Comparison of ENCODE assay signal across 1 cellular context in the genomic region with DNA sequence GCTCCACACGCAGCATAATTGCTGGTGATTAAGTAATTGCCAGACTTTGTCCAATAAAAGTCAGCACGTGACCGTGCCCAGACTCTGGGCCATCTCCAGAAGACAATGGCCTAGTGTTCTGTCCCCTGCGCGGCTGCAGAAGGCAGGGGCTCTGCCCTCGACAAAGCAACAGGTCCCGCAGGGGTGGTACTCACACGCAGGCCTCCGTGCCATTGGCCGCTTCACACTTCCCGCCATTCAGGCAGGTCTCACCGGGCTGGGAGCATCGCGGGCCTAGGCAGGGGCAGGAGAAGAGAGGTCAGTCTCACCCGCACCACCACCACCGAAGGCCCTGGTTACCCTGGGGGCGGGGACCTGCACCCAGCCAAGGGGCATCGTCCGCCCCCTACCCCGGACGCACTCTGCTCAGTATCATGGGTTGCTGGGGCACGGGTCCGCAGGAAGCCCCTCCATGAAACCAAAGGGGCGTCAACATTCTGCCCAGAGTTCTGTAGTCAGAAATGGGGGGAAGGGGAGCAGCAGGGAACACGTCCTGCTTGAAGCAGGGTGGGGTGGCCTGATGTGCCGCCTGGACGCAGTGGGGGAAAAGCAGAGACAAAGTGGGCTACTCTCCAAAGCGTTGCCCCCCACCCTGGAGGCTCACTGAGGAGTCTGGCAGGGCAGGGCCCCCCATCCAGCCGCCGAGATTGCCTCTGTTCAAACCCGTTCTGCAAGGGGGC.
TF ChIP-seq lines count a peak whose summit lies in the region.

No MANE protein-coding gene starts in this region.

TF ChIP-seq in HepG2, 621 proteins besides CTCF, POLR2A, EP300 and RAD21 (continued from another document):
- TF ChIP-seq, protein P1, sequence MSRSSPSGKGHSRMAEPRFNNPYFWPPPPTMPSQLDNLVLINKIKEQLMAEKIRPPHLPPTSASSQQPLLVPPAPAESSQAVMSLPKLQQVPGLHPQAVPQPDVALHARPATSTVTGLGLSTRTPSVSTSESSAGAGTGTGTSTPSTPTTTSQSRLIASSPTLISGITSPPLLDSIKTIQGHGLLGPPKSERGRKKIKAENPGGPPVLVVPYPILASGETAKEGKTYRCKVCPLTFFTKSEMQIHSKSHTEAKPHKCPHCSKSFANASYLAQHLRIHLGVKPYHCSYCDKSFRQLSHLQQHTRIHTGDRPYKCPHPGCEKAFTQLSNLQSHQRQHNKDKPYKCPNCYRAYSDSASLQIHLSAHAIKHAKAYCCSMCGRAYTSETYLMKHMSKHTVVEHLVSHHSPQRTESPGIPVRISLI (CRISPR knock-in tag; IDR thresholded peaks at IDR 0.05; ENCODE audit: borderline replicate concordance) = no peak
- TF ChIP-seq TSC22D2 (CRISPR knock-in tag; IDR thresholded peaks at IDR 0.05; ENCODE audit: borderline replicate concordance) (no peak), PAX8 (CRISPR knock-in tag; IDR thresholded peaks at IDR 0.05; ENCODE audit: borderline replicate concordance) (no peak), CHD2 (IDR thresholded peaks at IDR 0.05; ENCODE audit: low read depth, low read length) (peak; percentile 59; the same call in 1 of the 2 replicates), JARID2 (CRISPR knock-in tag; IDR thresholded peaks at IDR 0.05; ENCODE audit: insufficient replicate concordance) (no peak), ZNF24 (IDR thresholded peaks at IDR 0.05) (no peak), MIXL1 (CRISPR knock-in tag; IDR thresholded peaks at IDR 0.05) (no peak), ZFY (CRISPR knock-in tag; IDR thresholded peaks at IDR 0.05) (peak; percentile 24; the same call in 1 of the 2 replicates), ZNF3 (CRISPR knock-in tag; IDR thresholded peaks at IDR 0.05) (no peak), ZNF614 (CRISPR knock-in tag; IDR thresholded peaks at IDR 0.05; ENCODE audit: borderline replicate concordance) (no peak), SALL1 (CRISPR knock-in tag; IDR thresholded peaks at IDR 0.05) (peak; percentile 27; the same call in 1 of the 2 replicates), PAF1 (CRISPR knock-in tag; IDR thresholded peaks at IDR 0.05) (no peak), ZFX (CRISPR knock-in tag; IDR thresholded peaks at IDR 0.05; ENCODE audit: low read depth) (0 out of 2 replicates have a peak, but pooled peaks have one; percentile 20), POGZ (CRISPR knock-in tag; IDR thresholded peaks at IDR 0.05) (no peak), XBP1 (CRISPR knock-in tag; IDR thresholded peaks at IDR 0.05) (no peak), EED (CRISPR knock-in tag; IDR thresholded peaks at IDR 0.05) (0 out of 2 replicates have a peak, but pooled peaks have one; percentile 50), ZNF138 (CRISPR knock-in tag; IDR thresholded peaks at IDR 0.05; ENCODE audit: low read depth) (no peak), ZC3H4 (CRISPR knock-in tag; IDR thresholded peaks at IDR 0.05; ENCODE audit: borderline replicate concordance) (no peak), CCAR2 (optimal IDR thresholded peaks at IDR 0.05; ENCODE audit: low read depth, low read length) (no peak), CHCHD3 (CRISPR knock-in tag; IDR thresholded peaks at IDR 0.05) (no peak), SOX13 (IDR thresholded peaks at IDR 0.05) (peak; percentile 44; the same call in 1 of the 2 replicates), SOX13 (CRISPR knock-in tag; conservative IDR thresholded peaks at IDR 0.05 in 1 of 2, IDR thresholded peaks at IDR 0.05 in 1 of 2) (peak in 1 of 2 experiments; percentile 75; a peak in 2 of 4 replicates), ZNF256 (CRISPR knock-in tag; conservative IDR thresholded peaks at IDR 0.05) (no peak), SSRP1 (CRISPR knock-in tag; IDR thresholded peaks at IDR 0.05) (no peak), RNF2 (conservative IDR thresholded peaks at IDR 0.05; ENCODE audit: low read depth) (no peak)
- TF ChIP-seq, protein P2, sequence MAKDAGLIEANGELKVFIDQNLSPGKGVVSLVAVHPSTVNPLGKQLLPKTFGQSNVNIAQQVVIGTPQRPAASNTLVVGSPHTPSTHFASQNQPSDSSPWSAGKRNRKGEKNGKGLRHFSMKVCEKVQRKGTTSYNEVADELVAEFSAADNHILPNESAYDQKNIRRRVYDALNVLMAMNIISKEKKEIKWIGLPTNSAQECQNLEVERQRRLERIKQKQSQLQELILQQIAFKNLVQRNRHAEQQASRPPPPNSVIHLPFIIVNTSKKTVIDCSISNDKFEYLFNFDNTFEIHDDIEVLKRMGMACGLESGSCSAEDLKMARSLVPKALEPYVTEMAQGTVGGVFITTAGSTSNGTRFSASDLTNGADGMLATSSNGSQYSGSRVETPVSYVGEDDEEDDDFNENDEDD (CRISPR knock-in tag; IDR thresholded peaks at IDR 0.05; ENCODE audit: borderline replicate concordance) = peak; percentile 72; the same call in 1 of the 2 replicates
- TF ChIP-seq, protein P3, sequence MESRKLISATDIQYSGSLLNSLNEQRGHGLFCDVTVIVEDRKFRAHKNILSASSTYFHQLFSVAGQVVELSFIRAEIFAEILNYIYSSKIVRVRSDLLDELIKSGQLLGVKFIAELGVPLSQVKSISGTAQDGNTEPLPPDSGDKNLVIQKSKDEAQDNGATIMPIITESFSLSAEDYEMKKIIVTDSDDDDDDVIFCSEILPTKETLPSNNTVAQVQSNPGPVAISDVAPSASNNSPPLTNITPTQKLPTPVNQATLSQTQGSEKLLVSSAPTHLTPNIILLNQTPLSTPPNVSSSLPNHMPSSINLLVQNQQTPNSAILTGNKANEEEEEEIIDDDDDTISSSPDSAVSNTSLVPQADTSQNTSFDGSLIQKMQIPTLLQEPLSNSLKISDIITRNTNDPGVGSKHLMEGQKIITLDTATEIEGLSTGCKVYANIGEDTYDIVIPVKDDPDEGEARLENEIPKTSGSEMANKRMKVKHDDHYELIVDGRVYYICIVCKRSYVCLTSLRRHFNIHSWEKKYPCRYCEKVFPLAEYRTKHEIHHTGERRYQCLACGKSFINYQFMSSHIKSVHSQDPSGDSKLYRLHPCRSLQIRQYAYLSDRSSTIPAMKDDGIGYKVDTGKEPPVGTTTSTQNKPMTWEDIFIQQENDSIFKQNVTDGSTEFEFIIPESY (CRISPR knock-in tag; IDR thresholded peaks at IDR 0.05) = peak; percentile 56
- TF ChIP-seq, protein P4, sequence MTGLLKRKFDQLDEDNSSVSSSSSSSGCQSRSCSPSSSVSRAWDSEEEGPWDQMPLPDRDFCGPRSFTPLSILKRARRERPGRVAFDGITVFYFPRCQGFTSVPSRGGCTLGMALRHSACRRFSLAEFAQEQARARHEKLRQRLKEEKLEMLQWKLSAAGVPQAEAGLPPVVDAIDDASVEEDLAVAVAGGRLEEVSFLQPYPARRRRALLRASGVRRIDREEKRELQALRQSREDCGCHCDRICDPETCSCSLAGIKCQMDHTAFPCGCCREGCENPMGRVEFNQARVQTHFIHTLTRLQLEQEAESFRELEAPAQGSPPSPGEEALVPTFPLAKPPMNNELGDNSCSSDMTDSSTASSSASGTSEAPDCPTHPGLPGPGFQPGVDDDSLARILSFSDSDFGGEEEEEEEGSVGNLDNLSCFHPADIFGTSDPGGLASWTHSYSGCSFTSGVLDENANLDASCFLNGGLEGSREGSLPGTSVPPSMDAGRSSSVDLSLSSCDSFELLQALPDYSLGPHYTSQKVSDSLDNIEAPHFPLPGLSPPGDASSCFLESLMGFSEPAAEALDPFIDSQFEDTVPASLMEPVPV (CRISPR knock-in tag; IDR thresholded peaks at IDR 0.05) = no peak
- TF ChIP-seq, protein P5, sequence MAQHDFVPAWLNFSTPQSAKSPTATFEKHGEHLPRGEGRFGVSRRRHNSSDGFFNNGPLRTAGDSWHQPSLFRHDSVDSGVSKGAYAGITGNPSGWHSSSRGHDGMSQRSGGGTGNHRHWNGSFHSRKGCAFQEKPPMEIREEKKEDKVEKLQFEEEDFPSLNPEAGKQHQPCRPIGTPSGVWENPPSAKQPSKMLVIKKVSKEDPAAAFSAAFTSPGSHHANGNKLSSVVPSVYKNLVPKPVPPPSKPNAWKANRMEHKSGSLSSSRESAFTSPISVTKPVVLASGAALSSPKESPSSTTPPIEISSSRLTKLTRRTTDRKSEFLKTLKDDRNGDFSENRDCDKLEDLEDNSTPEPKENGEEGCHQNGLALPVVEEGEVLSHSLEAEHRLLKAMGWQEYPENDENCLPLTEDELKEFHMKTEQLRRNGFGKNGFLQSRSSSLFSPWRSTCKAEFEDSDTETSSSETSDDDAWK (CRISPR knock-in tag; IDR thresholded peaks at IDR 0.05) = no peak
- TF ChIP-seq, protein P6, sequence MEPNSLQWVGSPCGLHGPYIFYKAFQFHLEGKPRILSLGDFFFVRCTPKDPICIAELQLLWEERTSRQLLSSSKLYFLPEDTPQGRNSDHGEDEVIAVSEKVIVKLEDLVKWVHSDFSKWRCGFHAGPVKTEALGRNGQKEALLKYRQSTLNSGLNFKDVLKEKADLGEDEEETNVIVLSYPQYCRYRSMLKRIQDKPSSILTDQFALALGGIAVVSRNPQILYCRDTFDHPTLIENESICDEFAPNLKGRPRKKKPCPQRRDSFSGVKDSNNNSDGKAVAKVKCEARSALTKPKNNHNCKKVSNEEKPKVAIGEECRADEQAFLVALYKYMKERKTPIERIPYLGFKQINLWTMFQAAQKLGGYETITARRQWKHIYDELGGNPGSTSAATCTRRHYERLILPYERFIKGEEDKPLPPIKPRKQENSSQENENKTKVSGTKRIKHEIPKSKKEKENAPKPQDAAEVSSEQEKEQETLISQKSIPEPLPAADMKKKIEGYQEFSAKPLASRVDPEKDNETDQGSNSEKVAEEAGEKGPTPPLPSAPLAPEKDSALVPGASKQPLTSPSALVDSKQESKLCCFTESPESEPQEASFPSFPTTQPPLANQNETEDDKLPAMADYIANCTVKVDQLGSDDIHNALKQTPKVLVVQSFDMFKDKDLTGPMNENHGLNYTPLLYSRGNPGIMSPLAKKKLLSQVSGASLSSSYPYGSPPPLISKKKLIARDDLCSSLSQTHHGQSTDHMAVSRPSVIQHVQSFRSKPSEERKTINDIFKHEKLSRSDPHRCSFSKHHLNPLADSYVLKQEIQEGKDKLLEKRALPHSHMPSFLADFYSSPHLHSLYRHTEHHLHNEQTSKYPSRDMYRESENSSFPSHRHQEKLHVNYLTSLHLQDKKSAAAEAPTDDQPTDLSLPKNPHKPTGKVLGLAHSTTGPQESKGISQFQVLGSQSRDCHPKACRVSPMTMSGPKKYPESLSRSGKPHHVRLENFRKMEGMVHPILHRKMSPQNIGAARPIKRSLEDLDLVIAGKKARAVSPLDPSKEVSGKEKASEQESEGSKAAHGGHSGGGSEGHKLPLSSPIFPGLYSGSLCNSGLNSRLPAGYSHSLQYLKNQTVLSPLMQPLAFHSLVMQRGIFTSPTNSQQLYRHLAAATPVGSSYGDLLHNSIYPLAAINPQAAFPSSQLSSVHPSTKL (CRISPR knock-in tag; IDR thresholded peaks at IDR 0.05) = no peak
- TF ChIP-seq, protein P7, sequence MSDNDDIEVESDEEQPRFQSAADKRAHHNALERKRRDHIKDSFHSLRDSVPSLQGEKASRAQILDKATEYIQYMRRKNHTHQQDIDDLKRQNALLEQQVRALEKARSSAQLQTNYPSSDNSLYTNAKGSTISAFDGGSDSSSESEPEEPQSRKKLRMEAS (IDR thresholded peaks at IDR 0.05) = peak; percentile 65; the same call in 1 of the 2 replicates
- TF ChIP-seq, protein P8, sequence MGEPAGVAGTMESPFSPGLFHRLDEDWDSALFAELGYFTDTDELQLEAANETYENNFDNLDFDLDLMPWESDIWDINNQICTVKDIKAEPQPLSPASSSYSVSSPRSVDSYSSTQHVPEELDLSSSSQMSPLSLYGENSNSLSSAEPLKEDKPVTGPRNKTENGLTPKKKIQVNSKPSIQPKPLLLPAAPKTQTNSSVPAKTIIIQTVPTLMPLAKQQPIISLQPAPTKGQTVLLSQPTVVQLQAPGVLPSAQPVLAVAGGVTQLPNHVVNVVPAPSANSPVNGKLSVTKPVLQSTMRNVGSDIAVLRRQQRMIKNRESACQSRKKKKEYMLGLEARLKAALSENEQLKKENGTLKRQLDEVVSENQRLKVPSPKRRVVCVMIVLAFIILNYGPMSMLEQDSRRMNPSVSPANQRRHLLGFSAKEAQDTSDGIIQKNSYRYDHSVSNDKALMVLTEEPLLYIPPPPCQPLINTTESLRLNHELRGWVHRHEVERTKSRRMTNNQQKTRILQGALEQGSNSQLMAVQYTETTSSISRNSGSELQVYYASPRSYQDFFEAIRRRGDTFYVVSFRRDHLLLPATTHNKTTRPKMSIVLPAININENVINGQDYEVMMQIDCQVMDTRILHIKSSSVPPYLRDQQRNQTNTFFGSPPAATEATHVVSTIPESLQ (CRISPR knock-in tag; conservative IDR thresholded peaks at IDR 0.05) = no peak
- TF ChIP-seq, protein P9, sequence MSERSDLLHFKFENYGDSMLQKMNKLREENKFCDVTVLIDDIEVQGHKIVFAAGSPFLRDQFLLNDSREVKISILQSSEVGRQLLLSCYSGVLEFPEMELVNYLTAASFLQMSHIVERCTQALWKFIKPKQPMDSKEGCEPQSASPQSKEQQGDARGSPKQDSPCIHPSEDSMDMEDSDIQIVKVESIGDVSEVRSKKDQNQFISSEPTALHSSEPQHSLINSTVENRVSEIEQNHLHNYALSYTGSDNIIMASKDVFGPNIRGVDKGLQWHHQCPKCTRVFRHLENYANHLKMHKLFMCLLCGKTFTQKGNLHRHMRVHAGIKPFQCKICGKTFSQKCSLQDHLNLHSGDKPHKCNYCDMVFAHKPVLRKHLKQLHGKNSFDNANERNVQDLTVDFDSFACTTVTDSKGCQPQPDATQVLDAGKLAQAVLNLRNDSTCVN (CRISPR knock-in tag; IDR thresholded peaks at IDR 0.05; ENCODE audit: borderline replicate concordance) = no peak
